ENCODE assay signal across 32 cellular contexts in genomic region chr14:69567563-69567962, GRCh38. TPM values are rescaled to one million over a fixed set of nuclear protein-coding genes. Genes with fewer than 3 reads are reported as not detected.
"Had no signal": no experiment of that assay in that cellular context is flagged by ENCODE, and none has a peak within 500 bp of the region (broad histone marks: within the 10 kb centered on the region; RNA-seq: fewer than 3 reads in every experiment).

No MANE protein-coding gene starts in this region.

- H3K4me3 ChIP-seq: left ventricle myocardium inferior, lung, neural progenitor cell, ovary, right atrium auricular region, right lobe of liver, smooth muscle cell, tibial nerve, vagina had no signal

- H3K27ac ChIP-seq: left ventricle myocardium inferior, neural progenitor cell, neutrophil, ovary, right atrium auricular region, right lobe of liver, tibial nerve, vagina had no signal

- H3K4me3 Mint-ChIP-seq: mesothelial cell of epicardium; naive B cell; natural killer cell; nephron progenitor cell; neural progenitor cell; stimulated activated memory B cell treated with anti-CD40 and anti-IgM and Interleukin-4, amounts not matched to agents 10 μg/mL and 1 μg/mL and 100 μg/mL, for 72 hours; stimulated activated naive CD8-positive, alpha-beta T cell treated with anti-CD3 and anti-CD28 coated beads, Interleukin-15, amount 100 ng/mL, for 72 hours; type B pancreatic cell had no signal

- H3K9me3 ChIP-seq: left ventricle myocardium inferior, neutrophil, ovary, right atrium auricular region, right lobe of liver, tibial nerve, vagina had no signal

- H3K4me1 Mint-ChIP-seq: mesothelial cell of epicardium, natural killer cell had no signal

- H3K27ac Mint-ChIP-seq: mesothelial cell of epicardium; naive B cell; natural killer cell; nephron progenitor cell; neural progenitor cell; progenitor cell of endocrine pancreas; stimulated activated memory B cell treated with anti-CD40 and anti-IgM and Interleukin-4, amounts not matched to agents 10 μg/mL and 1 μg/mL and 100 μg/mL, for 72 hours; stimulated activated naive CD8-positive, alpha-beta T cell treated with anti-CD3 and anti-CD28 coated beads, Interleukin-15, amount 100 ng/mL, for 72 hours; type B pancreatic cell had no signal

- H2AFZ ChIP-seq: neural progenitor cell had no signal

- DNase-seq: hypothalamus; islet precursor cell; left ventricle myocardium inferior; mesendoderm; naive B cell; natural killer cell; nephron progenitor cell; ovary; right lobe of liver; stimulated activated CD4-positive, alpha-beta T cell treated with anti-CD3 and anti-CD28 coated beads, Interleukin-1b, Interleukin-23, amount 100 ng/mL, for 48 hours; stimulated activated CD4-positive, alpha-beta T cell treated with anti-CD3 and anti-CD28 coated beads, Interleukin-2, amount 100 ng/mL, for 48 hours; stimulated activated CD4-positive, alpha-beta T cell treated with anti-CD3 and anti-CD28 coated beads, Interleukin-4, amount 100 ng/mL, for 4 hours; stimulated activated CD8-positive, alpha-beta memory T cell treated with anti-CD3 and anti-CD28 coated beads, Interleukin-4, amount 100 ng/mL, for 48 hours; stimulated activated naive CD4-positive, alpha-beta T cell treated with Interleukin-2 at 50 U/mL for 16 hours; stimulated activated naive CD8-positive, alpha-beta T cell treated with anti-CD3 and anti-CD28 coated beads, Interleukin-15, amount 100 ng/mL, for 72 hours; substantia nigra had no signal

- H3K27me3 ChIP-seq: neural progenitor cell, ovary, vagina had no signal

- ATAC-seq: natural killer cell; right lobe of liver; stimulated activated memory B cell treated with anti-CD40 and anti-IgM and Interleukin-4, amounts not matched to agents 10 μg/mL and 1 μg/mL and 100 μg/mL, for 72 hours; stimulated activated naive CD8-positive, alpha-beta T cell treated with anti-CD3 and anti-CD28 coated beads, Interleukin-15, amount 100 ng/mL, for 72 hours had no signal

- H3K36me3 Mint-ChIP-seq: mesothelial cell of epicardium; naive B cell; natural killer cell; stimulated activated memory B cell treated with anti-CD40 and anti-IgM and Interleukin-4, amounts not matched to agents 10 μg/mL and 1 μg/mL and 100 μg/mL, for 72 hours had no signal

- H3K9me3 Mint-ChIP-seq: mesothelial cell of epicardium; naive B cell; natural killer cell; stimulated activated memory B cell treated with anti-CD40 and anti-IgM and Interleukin-4, amounts not matched to agents 10 μg/mL and 1 μg/mL and 100 μg/mL, for 72 hours; stimulated activated naive CD8-positive, alpha-beta T cell treated with anti-CD3 and anti-CD28 coated beads, Interleukin-15, amount 100 ng/mL, for 72 hours; type B pancreatic cell had no signal

- H3K4me2 ChIP-seq: neural progenitor cell, smooth muscle cell had no signal

- H3K36me3 ChIP-seq: left ventricle myocardium inferior, neutrophil, ovary, right atrium auricular region, right lobe of liver, tibial nerve, vagina had no signal

RNA-seq across cellular contexts. Expression of gene CCDC177, which starts 7.1 kb away (rescaled TPM):
- total RNA-seq: left ventricle myocardium inferior, lung, mononuclear cell, natural killer cell, ovary, pulmonary artery endothelial cell, renal cortical epithelial cell, right atrium auricular region, skeletal muscle tissue, smooth muscle cell, tibial nerve, ureter, vagina had no signal
- polyA plus RNA-seq: smooth muscle cell had no signal
